8 cellular contexts compared by ENCODE assay signal in the genomic region with DNA sequence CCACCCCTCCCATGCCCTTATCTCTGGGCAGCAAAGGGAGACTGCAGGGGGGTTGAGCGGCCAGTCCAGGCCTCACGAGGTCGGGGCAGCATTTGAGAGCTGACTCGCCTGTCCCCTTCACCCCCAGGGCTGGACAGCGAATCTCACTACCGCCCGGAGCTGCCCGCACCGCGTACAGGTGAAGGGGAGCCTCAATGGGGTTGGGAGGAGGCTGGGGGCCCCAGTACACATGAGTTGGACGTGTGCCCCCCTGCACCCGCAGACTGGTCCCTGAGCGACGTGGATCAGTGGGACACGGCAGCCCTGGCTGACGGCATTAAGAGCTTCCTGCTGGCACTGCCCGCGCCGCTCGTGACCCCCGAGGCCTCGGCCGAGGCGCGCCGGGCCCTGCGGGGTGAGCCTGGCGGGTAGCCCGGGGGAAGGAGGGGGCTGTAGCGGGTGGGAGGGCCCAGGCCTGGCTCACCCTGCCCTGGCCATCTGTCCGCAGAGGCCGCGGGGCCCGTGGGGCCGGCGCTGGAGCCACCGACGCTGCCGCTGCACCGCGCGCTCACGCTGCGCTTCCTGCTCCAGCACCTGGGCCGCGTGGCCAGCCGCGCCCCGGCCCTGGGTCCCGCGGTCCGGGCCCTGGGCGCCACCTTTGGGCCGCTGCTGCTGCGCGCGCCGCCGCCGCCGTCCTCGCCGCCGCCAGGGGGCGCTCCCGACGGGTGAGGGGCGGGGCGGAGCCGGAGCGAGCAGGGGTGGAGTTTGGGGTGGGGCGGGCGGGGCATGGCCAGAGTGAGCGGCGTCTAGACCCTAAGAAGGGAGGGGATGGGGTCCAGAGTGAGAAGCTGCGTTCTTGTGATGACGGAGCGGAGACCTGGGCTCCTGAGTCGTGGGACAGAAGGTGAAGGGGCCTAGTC. TPM values are rescaled to one million over a fixed set of nuclear protein-coding genes. Genes with fewer than 3 reads are reported as not detected.
DNase-seq lines count a peak whose midpoint lies in the region; ATAC-seq and TF ChIP-seq lines count a peak whose summit lies in the region.

No MANE protein-coding gene starts in this region.

- H3F3A ChIP-seq in neural progenitor cell (ENCODE audit: low read depth): peaks cover 20% of the 10 kb centered on the region

- H3K9me3 ChIP-seq in NT2/D1 (ENCODE audit: insufficient read depth, low read length) (no peaks in the 10 kb centered on the region), fibroblast of lung (ENCODE audit: control insufficient read depth, insufficient read depth, low read depth, low read length) (no peaks in the 10 kb centered on the region), neural progenitor cell (ENCODE audit: low read depth) (no peaks in the 10 kb centered on the region), subcutaneous abdominal adipose tissue (ENCODE audit: control insufficient read depth in 5 of 5, low read length in 5 of 5) (no peaks in the 10 kb centered on the region)

- no peak overlapping the region for H3K27ac Mint-ChIP-seq in neural progenitor cell

- H3K27me3 Mint-ChIP-seq in neural progenitor cell (ENCODE audit: insufficient read depth, low read depth): peaks cover 7% of the 10 kb centered on the region

- no peaks in the 10 kb centered on the region for H4K20me1 ChIP-seq in fibroblast of lung (ENCODE audit: control insufficient read depth, extremely low read depth, insufficient read depth, low read length)
- peaks cover 15% of the 10 kb centered on the region for H4K20me1 ChIP-seq in neural progenitor cell (ENCODE audit: low read depth)

- no peaks in the 10 kb centered on the region for H3K9me3 Mint-ChIP-seq in neural progenitor cell

- peaks cover 21% of the 10 kb centered on the region for H3K4me1 Mint-ChIP-seq in neural progenitor cell

- peak in 1 of 2 donors; percentile 24 for TF ChIP-seq CTCF in fibroblast of lung (conservative IDR thresholded peaks at IDR 0.05 in 1 of 2, IDR thresholded peaks at IDR 0.05 in 1 of 2; ENCODE audit: low read depth in 1 of 2, low read length in 2 of 2)
- TF ChIP-seq CTCF in neural progenitor cell (IDR thresholded peaks at IDR 0.05): peak; percentile 59

- DNase-seq in NK-92 treated with Interleukin-12 subunit alpha and Interleukin-12 subunit beta, amount 100 ng/mL, for 24 hours (lab: John Stamatoyannopoulos, UW): peak; percentile 57
- no peak for DNase-seq in NK-92 (lab: John Stamatoyannopoulos, UW; ENCODE audit: unreplicated experiment)
- no peak for DNase-seq in NT2/D1 (ENCODE audit: low read depth, low spot score)
- DNase-seq in activated T-helper 1 cell treated with Interleukin-2 at 50 U/mL for 16 hours (ENCODE audit: low read depth): peak; percentile 79
- DNase-seq in fibroblast of lung (ENCODE audit: low read depth in 2 of 2): peak; percentile 26 to 49
- peak; percentile 88 for DNase-seq in neural progenitor cell (ENCODE audit: low spot score)

- no peak overlapping the region for H2AFZ ChIP-seq in fibroblast of lung (ENCODE audit: low read length)
- H2AFZ ChIP-seq in neural progenitor cell (replicated peaks): no peak overlapping the region

- H3K9ac ChIP-seq in NT2/D1 (ENCODE audit: insufficient read length, low read depth) (peak overlapping the region; percentile 77), fibroblast of lung (ENCODE audit: insufficient read depth, low read length) (peak overlapping the region; percentile 41), neural progenitor cell (no peak overlapping the region), subcutaneous abdominal adipose tissue (ENCODE audit: low read length in 5 of 5) (peak overlapping the region in 4 of 5 donors; percentile 56 to 76 (median 66))

- no peak overlapping the region for H3K27ac ChIP-seq in fibroblast of lung (ENCODE audit: insufficient read depth, low read length)
- no peak overlapping the region for H3K27ac ChIP-seq in neural progenitor cell
- peak overlapping the region; percentile 23 for H3K27ac ChIP-seq in subcutaneous abdominal adipose tissue (ENCODE audit: low read depth, low read length)

- no peaks in the 10 kb centered on the region for H3K27me3 ChIP-seq in NT2/D1 (ENCODE audit: insufficient read depth, insufficient read length)
- H3K27me3 ChIP-seq in fibroblast of lung (ENCODE audit: control insufficient read depth, insufficient read depth, low read length): no peaks in the 10 kb centered on the region
- no peaks in the 10 kb centered on the region for H3K27me3 ChIP-seq in neural progenitor cell
- no peaks in the 10 kb centered on the region for H3K27me3 ChIP-seq in subcutaneous abdominal adipose tissue (ENCODE audit: control insufficient read depth in 5 of 5, insufficient read depth in 4 of 5, low read length in 5 of 5)

- peak overlapping the region; percentile 57 for H3K4me3 Mint-ChIP-seq in neural progenitor cell

- H3K36me3 ChIP-seq in NT2/D1 (ENCODE audit: insufficient read depth, insufficient read length, low read length) (peaks cover 64% of the 10 kb centered on the region), fibroblast of lung (ENCODE audit: control insufficient read depth, insufficient read depth, low read length) (peaks cover 14% of the 10 kb centered on the region), neural progenitor cell (no peaks in the 10 kb centered on the region), subcutaneous abdominal adipose tissue (ENCODE audit: control insufficient read depth in 5 of 5, insufficient read depth in 5 of 5, low read length in 5 of 5) (peaks cover 0 to 25% (median 23%) of the 10 kb centered on the region in 5 donors)

- H3K79me2 ChIP-seq in fibroblast of lung (ENCODE audit: control insufficient read depth, insufficient read depth, low read length) (no peaks in the 10 kb centered on the region), neural progenitor cell (ENCODE audit: low read depth) (peaks cover 4% of the 10 kb centered on the region)

- no peak overlapping the region for H3K4me3 ChIP-seq in NT2/D1 (ENCODE audit: insufficient read length, low read depth)
- peak overlapping the region in 2 of 4 experiments; percentile 28 to 34 for H3K4me3 ChIP-seq in fibroblast of lung (replicated peaks in 1 of 4; ENCODE audit: control extremely low read depth in 1 of 4, insufficient read depth in 1 of 4, low read depth in 3 of 4, low read length in 4 of 4)
- H3K4me3 ChIP-seq in neural progenitor cell: no peak overlapping the region
- H3K4me3 ChIP-seq in subcutaneous abdominal adipose tissue (ENCODE audit: low read depth in 1 of 5, low read length in 5 of 5): peak overlapping the region; percentile 50 to 81 (median 69)

- peak overlapping the region; percentile 66 for H3K4me2 ChIP-seq in fibroblast of lung (ENCODE audit: extremely low read depth, insufficient read depth, low read length)
- peak overlapping the region; percentile 60 for H3K4me2 ChIP-seq in neural progenitor cell

- peaks cover 24% of the 10 kb centered on the region for H3K4me1 ChIP-seq in NT2/D1 (ENCODE audit: insufficient read depth, insufficient read length)
- H3K4me1 ChIP-seq in fibroblast of lung (ENCODE audit: control insufficient read depth, extremely low read depth, insufficient read depth, low read length): peaks cover 16% of the 10 kb centered on the region
- H3K4me1 ChIP-seq in neural progenitor cell: peaks cover 14% of the 10 kb centered on the region
- peaks cover 8 to 31% (median 28%) of the 10 kb centered on the region in 5 donors for H3K4me1 ChIP-seq in subcutaneous abdominal adipose tissue (ENCODE audit: control insufficient read depth in 5 of 5, insufficient read depth in 5 of 5, low read length in 5 of 5)

- peak; percentile 44 for ATAC-seq in HG02973 (IDR thresholded peaks at IDR 0.05; ENCODE audit: unreplicated experiment)

- peaks cover 15% of the 10 kb centered on the region for H3K36me3 Mint-ChIP-seq in neural progenitor cell

RNA-seq across cellular contexts. Expression of gene PIK3R2, which starts 8.1 kb away (rescaled TPM):
- total RNA-seq in fibroblast of lung (10.1 and 11.3 TPM in 2 replicates), neural progenitor cell (ENCODE audit: low replicate concordance) (21.4 and 41.8 TPM in 2 replicates)
- polyA plus RNA-seq in fibroblast of lung: 18.4 and 29.5 TPM in 2 replicates
- polyA plus RNA-seq in fibroblast of lung (2012): 32.6 and 45.1 TPM in 2 replicates
- polyA minus RNA-seq in fibroblast of lung (ENCODE audit: low replicate concordance): 25.4 and 35.9 TPM in 2 replicates

RNA-seq across cellular contexts. Expression of gene IFI30, which starts 12.6 kb away (rescaled TPM):
- total RNA-seq in fibroblast of lung (3.1 and 8.8 TPM in 2 replicates), neural progenitor cell (ENCODE audit: low replicate concordance) (0.62 TPM in 1 of 2 replicates, not detected in the other)
- polyA plus RNA-seq in fibroblast of lung: 15.8 and 50.9 TPM in 2 replicates
- polyA plus RNA-seq in fibroblast of lung (2012): 19.6 and 57.5 TPM in 2 replicates
- 15.8 and 53.5 TPM in 2 replicates for polyA minus RNA-seq in fibroblast of lung (ENCODE audit: low replicate concordance)

RNA-seq across cellular contexts. Expression of gene MPV17L2, which starts 32.0 kb away (rescaled TPM):
- 4.1 and 4.6 TPM in 2 replicates for total RNA-seq in fibroblast of lung
- 9.4 and 16.7 TPM in 2 replicates for polyA plus RNA-seq in fibroblast of lung
- 10.2 and 18.3 TPM in 2 replicates for polyA plus RNA-seq in fibroblast of lung (2012)
- polyA minus RNA-seq in fibroblast of lung (ENCODE audit: low replicate concordance): 25.6 and 48.3 TPM in 2 replicates
- 28.1 and 37.7 TPM in 2 replicates for total RNA-seq in neural progenitor cell (ENCODE audit: low replicate concordance)

RNA-seq across cellular contexts. Expression of gene RAB3A, which starts 42.8 kb away (rescaled TPM):
- total RNA-seq in fibroblast of lung (0.77 and 2.0 TPM in 2 replicates), neural progenitor cell (ENCODE audit: low replicate concordance) (1.1 and 1.5 TPM in 2 replicates)
- polyA plus RNA-seq in fibroblast of lung: 3.6 and 10.1 TPM in 2 replicates
- 4.7 and 10.5 TPM in 2 replicates for polyA plus RNA-seq in fibroblast of lung (2012)
- 17.8 and 47.5 TPM in 2 replicates for polyA minus RNA-seq in fibroblast of lung (ENCODE audit: low replicate concordance)

Comparison
In these comparisons a context has a peak if more than half of its experiments do, and no peak if none do; other contexts are left out.
1. DNase-seq: peak in NK-92 treated with Interleukin-12 subunit alpha and Interleukin-12 subunit beta, amount 100 ng/mL, for 24 hours (single experiment), activated T-helper 1 cell treated with Interleukin-2 at 50 U/mL for 16 hours (single experiment), fibroblast of lung (2 of 2) and neural progenitor cell (single experiment); none in NK-92 (single experiment) and NT2/D1 (single experiment).
2. H3K4me3 ChIP-seq: peak in subcutaneous abdominal adipose tissue (5 of 5); none in NT2/D1 (single experiment) and neural progenitor cell (single experiment).